In the genomic region with DNA sequence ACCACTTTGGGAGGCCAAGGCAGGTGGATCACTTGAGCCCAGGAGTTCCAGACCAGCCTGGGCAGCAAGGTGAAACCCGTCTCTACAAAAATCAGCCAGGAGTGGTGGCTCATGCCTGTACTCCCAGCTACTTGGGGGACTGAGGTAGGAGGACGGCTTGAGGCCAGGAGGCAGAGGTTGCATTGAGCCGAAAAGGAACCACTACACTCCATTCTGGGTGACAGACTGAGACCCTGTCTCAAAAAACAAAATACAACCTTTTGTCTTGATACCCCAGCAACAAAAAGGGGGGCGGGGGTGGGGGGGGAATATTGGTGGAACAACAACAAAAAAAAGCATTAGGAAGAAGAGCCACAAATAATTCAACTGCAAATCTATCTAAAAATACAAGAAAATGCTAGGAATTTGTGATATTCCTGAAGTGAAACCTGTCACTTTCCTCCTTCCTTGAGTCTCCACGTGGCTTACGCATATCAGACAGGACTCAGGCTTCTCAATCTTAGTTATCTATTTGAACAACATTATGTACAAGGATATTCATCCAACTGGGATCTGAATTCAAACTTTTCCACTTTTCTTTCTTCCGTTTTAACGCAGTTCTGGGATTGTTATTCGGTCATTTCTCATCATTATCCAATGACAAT, we compare ENCODE assay signal across 6 cellular contexts. TPM values are rescaled to one million over a fixed set of nuclear protein-coding genes. Genes with fewer than 3 reads are reported as not detected.
DNase-seq lines count a peak whose midpoint lies in the region; ATAC-seq and TF ChIP-seq lines count a peak whose summit lies in the region.

No MANE protein-coding gene starts in this region.

- no peaks in the 10 kb centered on the region for H3K27me3 Mint-ChIP-seq in activated CD8-positive, alpha-beta T cell treated with anti-CD3 and anti-CD28 coated beads, Interleukin-2, amount 10 ng/mL, durations not matched to agents 7 days and 5 days (ENCODE audit: low read depth)

- H3K9me3 ChIP-seq in mesodermal cell (ENCODE audit: control insufficient read depth, low read length), result no peaks in the 10 kb centered on the region

- peaks cover 35% of the 10 kb centered on the region for H3K4me1 Mint-ChIP-seq in activated CD8-positive, alpha-beta T cell treated with anti-CD3 and anti-CD28 coated beads, Interleukin-2, amount 10 ng/mL, durations not matched to agents 7 days and 5 days (ENCODE audit: low read depth)

- CTCF ChIA-PET in activated CD8-positive, alpha-beta T cell treated with anti-CD3 and anti-CD28 coated beads, Interleukin-2, amount 10 ng/mL, durations not matched to agents 7 days and 5 days (lab: Charles Lee), result interaction anchor here (0.7 to 2.7 kb wide), 12 partner anchors 18 to 312 kb away, joined by 3 to 32 read pairs (median 3); partner anchors contain the start of genes ARHGAP9 and INHBE

- TF ChIP-seq CTCF in GM12864 (IDR thresholded peaks at IDR 0.05; ENCODE audit: low read depth, low read length, missing control alignments), result no peak

- peaks cover 16% of the 10 kb centered on the region for H3K36me3 Mint-ChIP-seq in activated CD8-positive, alpha-beta T cell treated with anti-CD3 and anti-CD28 coated beads, Interleukin-2, amount 10 ng/mL, durations not matched to agents 7 days and 5 days (ENCODE audit: low read depth)

- peak overlapping the region; percentile 97 for H3K4me3 Mint-ChIP-seq in activated CD8-positive, alpha-beta T cell treated with anti-CD3 and anti-CD28 coated beads, Interleukin-2, amount 10 ng/mL, durations not matched to agents 7 days and 5 days

- WGBS in mesodermal cell (ENCODE audit: insufficient coverage in 2 of 2), 2 experiments, result 31 to 49% methylated on average over 5 to 6 of the region's 9 CpGs

- no peaks in the 10 kb centered on the region for H3K9me3 Mint-ChIP-seq in activated CD8-positive, alpha-beta T cell treated with anti-CD3 and anti-CD28 coated beads, Interleukin-2, amount 10 ng/mL, durations not matched to agents 7 days and 5 days (ENCODE audit: insufficient read depth)

- no peak for DNase-seq in GM12864 (ENCODE audit: low read depth)
- DNase-seq in activated CD8-positive, alpha-beta T cell treated with anti-CD3 and anti-CD28 coated beads, Interleukin-2, amount 10 ng/mL, durations not matched to agents 7 days and 5 days, result no peak
- DNase-seq in cerebellum (ENCODE audit: low spot score), result no peak
- no peak for DNase-seq in GM19240 (ENCODE audit: insufficient read length, low spot score)
- DNase-seq in UCSD-AML1 (lab: John Stamatoyannopoulos, UW; ENCODE audit: unreplicated experiment), result no peak

- POLR2A ChIA-PET in activated CD8-positive, alpha-beta T cell treated with anti-CD3 and anti-CD28 coated beads, Interleukin-2, amount 10 ng/mL, durations not matched to agents 7 days and 5 days (lab: Charles Lee), result interaction anchor here (0.6 to 1.8 kb wide), 7 partner anchors 11 to 221 kb away, joined by 3 to 12 read pairs (median 3); partner anchors contain the start of gene DDIT3

- H3K4me3 ChIP-seq in GM12864 (ENCODE audit: low read depth, low read length) (peak overlapping the region; percentile 77), mesodermal cell (ENCODE audit: extremely low read depth, insufficient read depth, low read length, poor library complexity, severe bottlenecking) (peak overlapping the region; percentile 57)

- H3K27ac ChIP-seq in mesodermal cell (ENCODE audit: low read depth, low read length, severe bottlenecking), result peak overlapping the region; percentile 95

- H3K27ac Mint-ChIP-seq in activated CD8-positive, alpha-beta T cell treated with anti-CD3 and anti-CD28 coated beads, Interleukin-2, amount 10 ng/mL, durations not matched to agents 7 days and 5 days, result peak overlapping the region; percentile 98

- peaks cover 9% of the 10 kb centered on the region for H3K36me3 ChIP-seq in mesodermal cell (ENCODE audit: control insufficient read depth, insufficient read depth, low read length)

- H3K4me1 ChIP-seq in mesodermal cell (ENCODE audit: control insufficient read depth, insufficient read depth, low read length, poor library complexity, severe bottlenecking), result no peaks in the 10 kb centered on the region

- no peak for ATAC-seq in activated CD8-positive, alpha-beta T cell treated with anti-CD3 and anti-CD28 coated beads, Interleukin-2, amount 10 ng/mL, durations not matched to agents 7 days and 5 days

RNA-seq across cellular contexts. Expression of gene R3HDM2, which starts 1.2 kb away (rescaled TPM):
- 10 to 100 TPM; 59.0 to 61.7 TPM for total RNA-seq in activated CD8-positive, alpha-beta T cell treated with anti-CD3 and anti-CD28 coated beads, Interleukin-2, amount 10 ng/mL, durations not matched to agents 7 days and 5 days
- 35.7 TPM for polyA plus RNA-seq in mesodermal cell (2013, experiment 1 of 2)
- polyA plus RNA-seq in mesodermal cell (2013, experiment 2 of 2), result 37.9 TPM
- 35.0 TPM for total RNA-seq in cerebellum

RNA-seq across cellular contexts. Expression of gene INHBC, which starts 5.0 kb away (rescaled TPM):
- not detected for total RNA-seq in activated CD8-positive, alpha-beta T cell treated with anti-CD3 and anti-CD28 coated beads, Interleukin-2, amount 10 ng/mL, durations not matched to agents 7 days and 5 days
- polyA plus RNA-seq in mesodermal cell (2013, experiment 1 of 2), result not detected
- polyA plus RNA-seq in mesodermal cell (2013, experiment 2 of 2), result not detected
- total RNA-seq in cerebellum, result not detected

RNA-seq across cellular contexts. Expression of gene INHBE, which starts 25.5 kb away (rescaled TPM):
- not detected for total RNA-seq in activated CD8-positive, alpha-beta T cell treated with anti-CD3 and anti-CD28 coated beads, Interleukin-2, amount 10 ng/mL, durations not matched to agents 7 days and 5 days
- 2.9 TPM for polyA plus RNA-seq in mesodermal cell (2013, experiment 1 of 2)
- 3.5 TPM for polyA plus RNA-seq in mesodermal cell (2013, experiment 2 of 2)
- total RNA-seq in cerebellum, result not detected

RNA-seq across cellular contexts. Expression of gene GLI1, which starts 30.0 kb away (rescaled TPM):
- total RNA-seq in activated CD8-positive, alpha-beta T cell treated with anti-CD3 and anti-CD28 coated beads, Interleukin-2, amount 10 ng/mL, durations not matched to agents 7 days and 5 days, result 1 to 10 TPM in 1 of 2 experiments, under 1 TPM in 1; 0.68 to 1.9 TPM
- 3.3 TPM for polyA plus RNA-seq in mesodermal cell (2013, experiment 1 of 2)
- polyA plus RNA-seq in mesodermal cell (2013, experiment 2 of 2), result 3.3 TPM
- total RNA-seq in cerebellum, result 4.5 TPM

RNA-seq across cellular contexts. Expression of gene ARHGAP9, which starts 50.1 kb away (rescaled TPM):
- 100 to 1,000 TPM; 243 to 248 TPM for total RNA-seq in activated CD8-positive, alpha-beta T cell treated with anti-CD3 and anti-CD28 coated beads, Interleukin-2, amount 10 ng/mL, durations not matched to agents 7 days and 5 days
- polyA plus RNA-seq in mesodermal cell (2013, experiment 1 of 2), result 4.9 TPM
- polyA plus RNA-seq in mesodermal cell (2013, experiment 2 of 2), result 2.1 TPM
- total RNA-seq in cerebellum, result 2.1 TPM
